In genomic region chr9:96487949-96488348, GRCh38 we compare ENCODE assay signal across 15 cellular contexts. TPM values are rescaled to one million over a fixed set of nuclear protein-coding genes. Genes with fewer than 3 reads are reported as not detected.
DNase-seq lines count a peak whose midpoint lies in the region; ATAC-seq and TF ChIP-seq lines count a peak whose summit lies in the region.
"Had no signal": no experiment of that assay in that cellular context is flagged by ENCODE, and none has a peak within 500 bp of the region (broad histone marks: within the 10 kb centered on the region; RNA-seq: fewer than 3 reads in every experiment).

No MANE protein-coding gene starts in this region.

- no peak for TF ChIP-seq EP300 in gastroesophageal sphincter (IDR thresholded peaks at IDR 0.05)

- H3K27me3 Mint-ChIP-seq in osteocyte (ENCODE audit: unreplicated experiment) = no peaks in the 10 kb centered on the region
- H3K27me3 Mint-ChIP-seq: activated naive CD8-positive, alpha-beta T cell treated with anti-CD3 and anti-CD28 coated beads, Interleukin-2, amount 50 U/mL, for 24 hours had no signal

- ATAC-seq in gastroesophageal sphincter (peak; percentile 10), HG03442 (IDR thresholded peaks at IDR 0.05; ENCODE audit: unreplicated experiment) (no peak)
- ATAC-seq: activated naive CD8-positive, alpha-beta T cell treated with anti-CD3 and anti-CD28 coated beads, Interleukin-2, amount 50 U/mL, for 24 hours; GM12878; WTC11 had no signal

- no peak overlapping the region for H3K4me3 ChIP-seq in cardiac fibroblast (replicated peaks in 1 of 2; ENCODE audit: low read depth in 2 of 2, low read length in 2 of 2)
- no peak overlapping the region for H3K4me3 ChIP-seq in gastroesophageal sphincter
- H3K4me3 ChIP-seq: GM12878 had no signal

- 58 to 79% methylated on average over 3 to 10 of the region's 10 CpGs for WGBS in gastroesophageal sphincter (ENCODE audit: low coverage in 1 of 2), 2 donors

- H3K36me3 ChIP-seq in gastroesophageal sphincter = peaks cover 0 to 76% of the 10 kb centered on the region in 2 donors

- H3K36me3 Mint-ChIP-seq in osteocyte (ENCODE audit: unreplicated experiment) = peaks cover 37% of the 10 kb centered on the region

- no peaks in the 10 kb centered on the region for H3K9me3 Mint-ChIP-seq in osteocyte (ENCODE audit: unreplicated experiment)
- H3K9me3 Mint-ChIP-seq: activated naive CD8-positive, alpha-beta T cell treated with anti-CD3 and anti-CD28 coated beads, Interleukin-2, amount 50 U/mL, for 24 hours; activated T-helper 1 cell treated with anti-CD3 and anti-CD28 coated beads, Interleukin-12 subunit alpha, Interleukin-12 subunit beta, Interleukin-2, Interleukin-4 antibody, amounts not matched to agents 30 ng/mL and 10 ng/mL and 1 ng/mL, durations not matched to agents 14 hours and 24 hours and 36 hours; WTC11 had no signal

- H3K27ac ChIP-seq in gastroesophageal sphincter = peak overlapping the region; percentile 4 to 85 (median 82)

- H3K9me3 ChIP-seq in gastroesophageal sphincter = no peaks in the 10 kb centered on the region

- H3K27me3 ChIP-seq in gastroesophageal sphincter = no peaks in the 10 kb centered on the region

- H3K27ac Mint-ChIP-seq in osteocyte (ENCODE audit: unreplicated experiment) = peak overlapping the region; percentile 81
- H3K27ac Mint-ChIP-seq: activated naive CD8-positive, alpha-beta T cell treated with anti-CD3 and anti-CD28 coated beads, Interleukin-2, amount 50 U/mL, for 24 hours; activated T-helper 1 cell treated with anti-CD3 and anti-CD28 coated beads, Interleukin-12 subunit alpha, Interleukin-12 subunit beta, Interleukin-2, Interleukin-4 antibody, amounts not matched to agents 30 ng/mL and 10 ng/mL and 1 ng/mL, durations not matched to agents 14 hours and 24 hours and 36 hours had no signal

- TF ChIP-seq CTCF in cardiac fibroblast (IDR thresholded peaks at IDR 0.05; ENCODE audit: low read depth, low read length) = no peak
- TF ChIP-seq CTCF in gastroesophageal sphincter (IDR thresholded peaks at IDR 0.05) = no peak
- TF ChIP-seq CTCF in osteocyte (IDR thresholded peaks at IDR 0.05) = no peak

- H3K4me1 Mint-ChIP-seq in osteocyte (ENCODE audit: unreplicated experiment) = peaks cover 40% of the 10 kb centered on the region
- H3K4me1 Mint-ChIP-seq: WTC11 had no signal

- DNase-seq in Daoy (ENCODE audit: low read depth) (peak; percentile 59), cardiac fibroblast (ENCODE audit: low read depth in 2 of 2) (peak; percentile 76 to 78), osteocyte (ENCODE audit: extremely low spot score, unreplicated experiment) (no peak), NCI-H2171 treated with DMSO at 0.1 percent for 48 hours (lab: John Stamatoyannopoulos, UW) (no peak), AML-193 (lab: John Stamatoyannopoulos, UW) (no peak), KG1 (lab: John Stamatoyannopoulos, UW) (no peak)
- DNase-seq: activated naive CD8-positive, alpha-beta T cell treated with anti-CD3 and anti-CD28 coated beads, Interleukin-2, amount 50 U/mL, for 24 hours; mesendoderm; NCI-H2081 treated with DMSO at 0.1 percent for 48 hours; stimulated activated CD4-positive, alpha-beta T cell treated with anti-CD3 and anti-CD28 coated beads, Interleukin-4, amount 100 ng/mL, for 1 hour had no signal

- TF ChIP-seq POLR2A in gastroesophageal sphincter (IDR thresholded peaks at IDR 0.05) = no peak

- peaks cover 0 to 42% (median 17%) of the 10 kb centered on the region in 3 donors for H3K4me1 ChIP-seq in gastroesophageal sphincter

- H3K4me3 Mint-ChIP-seq in osteocyte (ENCODE audit: unreplicated experiment) = no peak overlapping the region
- H3K4me3 Mint-ChIP-seq: activated naive CD8-positive, alpha-beta T cell treated with anti-CD3 and anti-CD28 coated beads, Interleukin-2, amount 50 U/mL, for 24 hours; activated T-helper 1 cell treated with anti-CD3 and anti-CD28 coated beads, Interleukin-12 subunit alpha, Interleukin-12 subunit beta, Interleukin-2, Interleukin-4 antibody, amounts not matched to agents 30 ng/mL and 10 ng/mL and 1 ng/mL, durations not matched to agents 14 hours and 24 hours and 36 hours; WTC11 had no signal

RNA-seq across cellular contexts. Expression of gene HABP4, which starts 38.0 kb away (rescaled TPM):
- 13.5 and 15.7 TPM in 2 replicates for total RNA-seq in Daoy (2014; rRNA removed; shearing (Covaris generic))
- 100 to 1,000 TPM in 1 of 4 donors, 10 to 100 TPM in 3; 41.1 to 106 (median 60.0) TPM for total RNA-seq in gastroesophageal sphincter
- 15.8 and 16.5 TPM in 2 replicates for total RNA-seq in osteocyte

Comparison
In these comparisons a context has a peak if more than half of its experiments do, and no peak if none do; other contexts are left out.
1. DNase-seq: peak in Daoy (single experiment) and cardiac fibroblast (2 of 2); none in osteocyte (single experiment), NCI-H2171 treated with DMSO at 0.1 percent for 48 hours (single experiment), AML-193 (0 of 2) and KG1 (single experiment).